In genomic region chr20:36541227-36542018, GRCh38 we compare ENCODE assay signal across 8 cellular contexts. TPM values are rescaled to one million over a fixed set of nuclear protein-coding genes. Genes with fewer than 3 reads are reported as not detected.
DNase-seq lines count a peak whose midpoint lies in the region; ATAC-seq and TF ChIP-seq lines count a peak whose summit lies in the region.

Gene MYL9, plus strand, starts transcription at chr20:36541519. Its CDS starts 3,366 bp downstream, at chr20:36544885.

- no peak within 1 kb of the TSS for H3K27ac Mint-ChIP-seq in T-helper 2 cell treated with Interferon-gamma antibody and Interleukin-4, amounts not matched to agents 5 μg/mL and 100 μg/mL, for 36 hours
- H3K27ac Mint-ChIP-seq in natural killer cell treated with Interleukin-12 subunit alpha and Interleukin-12 subunit beta and Interleukin-15 and Interleukin-18, amount 100 ng/mL, for 72 hours = no peak within 1 kb of the TSS

- no peaks in the 10 kb centered on the region for H3K4me1 ChIP-seq in foreskin keratinocyte

- peak; percentile 19 for ATAC-seq in foreskin keratinocyte
- peak; percentile 49 to 79 for ATAC-seq in natural killer cell treated with Interleukin-12 subunit alpha and Interleukin-12 subunit beta and Interleukin-15 and Interleukin-18, amount 100 ng/mL, for 72 hours
- no peak for ATAC-seq in HG03378 (IDR thresholded peaks at IDR 0.05; ENCODE audit: unreplicated experiment)
- ATAC-seq in HG03520 (IDR thresholded peaks at IDR 0.05; ENCODE audit: unreplicated experiment) = no peak
- ATAC-seq in HG03521 (IDR thresholded peaks at IDR 0.05; ENCODE audit: unreplicated experiment) = no peak

- peaks cover 3% of the 10 kb centered on the region for H3K27me3 ChIP-seq in foreskin keratinocyte

- no peak within 1 kb of the TSS for H3K27ac ChIP-seq in foreskin keratinocyte

- no peaks in the 10 kb centered on the region for H3K9me3 Mint-ChIP-seq in T-helper 2 cell treated with Interferon-gamma antibody and Interleukin-4, amounts not matched to agents 5 μg/mL and 100 μg/mL, for 36 hours
- H3K9me3 Mint-ChIP-seq in natural killer cell treated with Interleukin-12 subunit alpha and Interleukin-12 subunit beta and Interleukin-15 and Interleukin-18, amount 100 ng/mL, for 72 hours = no peaks in the 10 kb centered on the region

- H3K4me3 ChIP-seq in GM12864 (ENCODE audit: low read depth, low read length) = peak within 1 kb of the TSS; percentile 58

- peaks cover 3% of the 10 kb centered on the region for H3K27me3 Mint-ChIP-seq in T-helper 2 cell treated with Interferon-gamma antibody and Interleukin-4, amounts not matched to agents 5 μg/mL and 100 μg/mL, for 36 hours (ENCODE audit: low read depth)
- H3K27me3 Mint-ChIP-seq in natural killer cell treated with Interleukin-12 subunit alpha and Interleukin-12 subunit beta and Interleukin-15 and Interleukin-18, amount 100 ng/mL, for 72 hours = no peaks in the 10 kb centered on the region

- DNase-seq in GM12864 (ENCODE audit: low read depth) = no peak
- peak; percentile 6 for DNase-seq in T-helper 2 cell treated with Interferon-gamma antibody and Interleukin-4, amounts not matched to agents 5 μg/mL and 100 μg/mL, for 36 hours (ENCODE audit: low spot score)
- DNase-seq in foreskin keratinocyte = no peak
- peak; percentile 72 for DNase-seq in natural killer cell treated with Interleukin-12 subunit alpha and Interleukin-12 subunit beta and Interleukin-15 and Interleukin-18, amount 100 ng/mL, for 72 hours (ENCODE audit: low spot score)
- no peak for DNase-seq in KG1 (lab: John Stamatoyannopoulos, UW)

- TF ChIP-seq CTCF in GM12864 (IDR thresholded peaks at IDR 0.05; ENCODE audit: low read depth, low read length, missing control alignments) (no peak), foreskin keratinocyte (conservative IDR thresholded peaks at IDR 0.05) (no peak)

- no peaks in the 10 kb centered on the region for H3K36me3 Mint-ChIP-seq in T-helper 2 cell treated with Interferon-gamma antibody and Interleukin-4, amounts not matched to agents 5 μg/mL and 100 μg/mL, for 36 hours (ENCODE audit: low read depth)
- no peaks in the 10 kb centered on the region for H3K36me3 Mint-ChIP-seq in natural killer cell treated with Interleukin-12 subunit alpha and Interleukin-12 subunit beta and Interleukin-15 and Interleukin-18, amount 100 ng/mL, for 72 hours

- no peaks in the 10 kb centered on the region for H3K4me1 Mint-ChIP-seq in T-helper 2 cell treated with Interferon-gamma antibody and Interleukin-4, amounts not matched to agents 5 μg/mL and 100 μg/mL, for 36 hours (ENCODE audit: low read depth)
- no peaks in the 10 kb centered on the region for H3K4me1 Mint-ChIP-seq in natural killer cell treated with Interleukin-12 subunit alpha and Interleukin-12 subunit beta and Interleukin-15 and Interleukin-18, amount 100 ng/mL, for 72 hours (ENCODE audit: low read depth in 2 of 2)

- H3K4me3 Mint-ChIP-seq in T-helper 2 cell treated with Interferon-gamma antibody and Interleukin-4, amounts not matched to agents 5 μg/mL and 100 μg/mL, for 36 hours = no peak within 1 kb of the TSS
- H3K4me3 Mint-ChIP-seq in natural killer cell treated with Interleukin-12 subunit alpha and Interleukin-12 subunit beta and Interleukin-15 and Interleukin-18, amount 100 ng/mL, for 72 hours = no peak within 1 kb of the TSS

RNA-seq across cellular contexts. Expression of gene MYL9, which starts in this region (rescaled TPM):
- total RNA-seq in foreskin keratinocyte = 5.3 and 7.7 TPM in 2 replicates
- 11.2 and 14.6 TPM in 2 replicates for polyA plus RNA-seq in foreskin keratinocyte
- under 1 TPM in 1 of 2 donors, not detected in 1; 0.76 TPM for total RNA-seq in natural killer cell treated with Interleukin-12 subunit alpha and Interleukin-12 subunit beta and Interleukin-15 and Interleukin-18, amount 100 ng/mL, for 72 hours

Comparison
In these comparisons a context has a peak if more than half of its experiments do, and no peak if none do; other contexts are left out.
1. Peak in DNase-seq and ATAC-seq in natural killer cell treated with Interleukin-12 subunit alpha and Interleukin-12 subunit beta and Interleukin-15 and Interleukin-18, amount 100 ng/mL, for 72 hours; RNA of the gene not detected or under 1 TPM.